11 cellular contexts compared by ENCODE assay signal in genomic region chr2:105379741-105380186, GRCh38. TPM values are rescaled to one million over a fixed set of nuclear protein-coding genes. Genes with fewer than 3 reads are reported as not detected.
A peak's percentile ranks its signal among the peaks of the same experiment; 100 is the strongest.
DNase-seq lines count a peak whose midpoint lies in the region; ATAC-seq and TF ChIP-seq lines count a peak whose summit lies in the region.
"Had no signal": no experiment of that assay in that cellular context is flagged by ENCODE, and none has a peak within 500 bp of the region (broad histone marks: within the 10 kb centered on the region; RNA-seq: fewer than 3 reads in every experiment).

No MANE protein-coding gene starts in this region.

- H3K27me3 Mint-ChIP-seq in T-helper 17 cell, result peaks cover 9% of the 10 kb centered on the region
- H3K27me3 Mint-ChIP-seq: activated CD8-positive, alpha-beta memory T cell treated with anti-CD3 and anti-CD28 coated beads, Interleukin-2, amount 10 ng/mL, durations not matched to agents 7 days and 5 days had no signal

- peak; percentile 57 to 79 for DNase-seq in Kasumi-1 (lab: John Stamatoyannopoulos, UW)
- no peak for DNase-seq in T-helper 17 cell
- no peak for DNase-seq in testis
- no peak for DNase-seq in sciatic nerve (ENCODE audit: low spot score)
- DNase-seq in A172 (ENCODE audit: low spot score), result no peak
- no peak for DNase-seq in NCI-H446 treated with DMSO at 0.1 percent for 48 hours (lab: John Stamatoyannopoulos, UW)
- DNase-seq: activated CD8-positive, alpha-beta memory T cell treated with anti-CD3 and anti-CD28 coated beads, Interleukin-2, amount 10 ng/mL, durations not matched to agents 7 days and 5 days; NCI-H748 treated with DMSO at 0.1 percent for 48 hours; stimulated activated CD4-positive, alpha-beta T cell treated with anti-CD3 and anti-CD28 coated beads, Interleukin-4, amount 100 ng/mL, for 24 hours had no signal

- H3K4me1 ChIP-seq in gastroesophageal sphincter, result peaks cover 0 to 82% (median 8%) of the 10 kb centered on the region in 3 donors
- H3K4me1 ChIP-seq in testis, result peaks cover 83% of the 10 kb centered on the region

- intact Hi-C loops in testis (cut with DNase I; ENCODE audit: low total_unique reads) (loop anchor here (10.0 kb wide), 1 partner anchor 115 kb away; no protein-coding TSS in a partner anchor), sciatic nerve (cut with DNase I) (no loop called here)

- H3K36me3 ChIP-seq in gastroesophageal sphincter, result peaks cover 0 to 46% of the 10 kb centered on the region in 2 donors
- no peaks in the 10 kb centered on the region for H3K36me3 ChIP-seq in testis (ENCODE audit: low read depth, missing control alignments)

- H3K9me3 ChIP-seq in T-helper 17 cell (ENCODE audit: control insufficient read depth, low read length, poor library complexity, severe bottlenecking) (no peaks in the 10 kb centered on the region), gastroesophageal sphincter (no peaks in the 10 kb centered on the region), testis (no peaks in the 10 kb centered on the region)

- H3K4me3 ChIP-seq in gastroesophageal sphincter (no peak overlapping the region), testis (no peak overlapping the region)

- no peak for TF ChIP-seq POLR2A in gastroesophageal sphincter (IDR thresholded peaks at IDR 0.05)
- TF ChIP-seq POLR2A in testis (IDR thresholded peaks at IDR 0.05), result no peak

- ATAC-seq in T-helper 17 cell, result no peak
- ATAC-seq in gastroesophageal sphincter, result no peak
- ATAC-seq in sciatic nerve, result no peak
- ATAC-seq in HG02870 (IDR thresholded peaks at IDR 0.05; ENCODE audit: unreplicated experiment), result no peak
- ATAC-seq: activated CD8-positive, alpha-beta memory T cell treated with anti-CD3 and anti-CD28 coated beads, Interleukin-2, amount 10 ng/mL, durations not matched to agents 7 days and 5 days had no signal

- H3K36me3 Mint-ChIP-seq in T-helper 17 cell (ENCODE audit: low read depth), result no peaks in the 10 kb centered on the region
- H3K36me3 Mint-ChIP-seq: activated CD8-positive, alpha-beta memory T cell treated with anti-CD3 and anti-CD28 coated beads, Interleukin-2, amount 10 ng/mL, durations not matched to agents 7 days and 5 days had no signal

- peak overlapping the region; percentile 49 for H3K27ac Mint-ChIP-seq in T-helper 17 cell
- H3K27ac Mint-ChIP-seq: activated CD8-positive, alpha-beta memory T cell treated with anti-CD3 and anti-CD28 coated beads, Interleukin-2, amount 10 ng/mL, durations not matched to agents 7 days and 5 days had no signal

- H3K4me1 Mint-ChIP-seq in T-helper 17 cell, result peaks cover 6% of the 10 kb centered on the region

- 69 to 83% methylated on average over 3 to 7 of the region's 7 CpGs for WGBS in gastroesophageal sphincter (ENCODE audit: low coverage in 1 of 2), 2 donors
- WGBS in testis, 2 donors, result 73% methylated on average over 7 of the region's 7 CpGs

- peak overlapping the region; percentile 23 to 71 (median 66) for H3K27ac ChIP-seq in gastroesophageal sphincter
- peak overlapping the region; percentile 56 to 84 for H3K27ac ChIP-seq in testis

- no peak for TF ChIP-seq EP300 in gastroesophageal sphincter (IDR thresholded peaks at IDR 0.05)

- H3K27me3 ChIP-seq in gastroesophageal sphincter (no peaks in the 10 kb centered on the region), testis (no peaks in the 10 kb centered on the region)

- no peak overlapping the region for H3K4me3 Mint-ChIP-seq in T-helper 17 cell
- H3K4me3 Mint-ChIP-seq: activated CD8-positive, alpha-beta memory T cell treated with anti-CD3 and anti-CD28 coated beads, Interleukin-2, amount 10 ng/mL, durations not matched to agents 7 days and 5 days had no signal

- TF ChIP-seq CTCF in gastroesophageal sphincter (IDR thresholded peaks at IDR 0.05), result no peak
- TF ChIP-seq CTCF in testis (IDR thresholded peaks at IDR 0.05), result no peak

RNA-seq across cellular contexts. Expression of gene FHL2, which starts 19.1 kb away (rescaled TPM):
- total RNA-seq in T-helper 17 cell (1 to 10 TPM in 1 of 2 donors, under 1 TPM in 1; 0.65 to 8.9 TPM), gastroesophageal sphincter (100 to 1,000 TPM in 3 of 4 donors, 10 to 100 TPM in 1; 93.9 to 150 (median 109) TPM), testis (100 to 1,000 TPM in 1 of 2 donors, 10 to 100 TPM in 1; 76.9 to 154 TPM), sciatic nerve (208 TPM)
- polyA plus RNA-seq in testis (ENCODE audit: insufficient read depth, low read depth, low replicate concordance), result 99.3 TPM
- total RNA-seq in A172 (2014; rRNA removed; shearing (Covaris generic)), result 45.7 and 67.9 TPM in 2 replicates

RNA-seq across cellular contexts. Expression of gene C2orf49, which starts 42.4 kb away (rescaled TPM):
- total RNA-seq in T-helper 17 cell, result 10 to 100 TPM; 18.1 to 21.5 TPM
- 10 to 100 TPM; 16.9 to 30.0 (median 20.7) TPM for total RNA-seq in gastroesophageal sphincter
- total RNA-seq in testis, result 10 to 100 TPM; 32.6 to 35.4 TPM
- 28.5 TPM for polyA plus RNA-seq in testis (ENCODE audit: insufficient read depth, low read depth, low replicate concordance)
- 30.6 TPM for total RNA-seq in sciatic nerve
- 9.8 and 25.1 TPM in 2 replicates for total RNA-seq in A172 (2014; rRNA removed; shearing (Covaris generic))

RNA-seq across cellular contexts. Expression of gene TGFBRAP1, which starts 50.2 kb away (rescaled TPM):
- total RNA-seq in T-helper 17 cell (10 to 100 TPM; 18.5 to 19.1 TPM), gastroesophageal sphincter (10 to 100 TPM; 28.3 to 31.5 (median 29.7) TPM), testis (10 to 100 TPM; 10.8 to 16.3 TPM), sciatic nerve (20.6 TPM)
- polyA plus RNA-seq in testis (ENCODE audit: insufficient read depth, low read depth, low replicate concordance), result 7.3 TPM
- total RNA-seq in A172 (2014; rRNA removed; shearing (Covaris generic)), result 34.0 and 37.7 TPM in 2 replicates

Comparison
In these comparisons a context has a peak if more than half of its experiments do, and no peak if none do; other contexts are left out.
1. DNase-seq: peak in Kasumi-1 (2 of 2); none in T-helper 17 cell (0 of 3), testis (single experiment), sciatic nerve (single experiment), A172 (single experiment) and NCI-H446 treated with DMSO at 0.1 percent for 48 hours (single experiment).